In the genomic region with DNA sequence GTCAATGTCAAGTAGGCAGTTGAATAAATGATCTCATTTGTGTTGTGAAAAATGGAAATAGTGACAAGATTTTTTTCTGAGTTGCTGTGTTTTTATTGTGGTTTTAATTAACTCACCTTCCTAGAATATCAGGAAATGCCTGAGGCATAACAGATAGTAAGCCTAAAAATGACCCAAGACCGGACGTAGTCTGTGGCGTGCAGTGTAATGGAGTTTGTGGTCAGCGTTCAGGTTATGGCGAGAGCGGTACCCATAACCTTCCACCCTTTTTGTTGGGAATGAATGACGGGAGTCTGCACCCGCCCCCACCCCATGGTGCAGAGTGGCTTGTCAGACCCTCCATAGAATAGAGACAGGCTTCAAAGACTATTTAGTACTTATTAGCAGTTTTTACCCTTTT, we compare ENCODE assay signal across 2 cellular contexts.
TF ChIP-seq lines count a peak whose summit lies in the region.

No MANE protein-coding gene starts in this region.

TF ChIP-seq in SK-N-SH, 30 proteins besides CTCF, POLR2A, EP300 and RAD21 (continued from another document):
- TF ChIP-seq, protein P1, sequence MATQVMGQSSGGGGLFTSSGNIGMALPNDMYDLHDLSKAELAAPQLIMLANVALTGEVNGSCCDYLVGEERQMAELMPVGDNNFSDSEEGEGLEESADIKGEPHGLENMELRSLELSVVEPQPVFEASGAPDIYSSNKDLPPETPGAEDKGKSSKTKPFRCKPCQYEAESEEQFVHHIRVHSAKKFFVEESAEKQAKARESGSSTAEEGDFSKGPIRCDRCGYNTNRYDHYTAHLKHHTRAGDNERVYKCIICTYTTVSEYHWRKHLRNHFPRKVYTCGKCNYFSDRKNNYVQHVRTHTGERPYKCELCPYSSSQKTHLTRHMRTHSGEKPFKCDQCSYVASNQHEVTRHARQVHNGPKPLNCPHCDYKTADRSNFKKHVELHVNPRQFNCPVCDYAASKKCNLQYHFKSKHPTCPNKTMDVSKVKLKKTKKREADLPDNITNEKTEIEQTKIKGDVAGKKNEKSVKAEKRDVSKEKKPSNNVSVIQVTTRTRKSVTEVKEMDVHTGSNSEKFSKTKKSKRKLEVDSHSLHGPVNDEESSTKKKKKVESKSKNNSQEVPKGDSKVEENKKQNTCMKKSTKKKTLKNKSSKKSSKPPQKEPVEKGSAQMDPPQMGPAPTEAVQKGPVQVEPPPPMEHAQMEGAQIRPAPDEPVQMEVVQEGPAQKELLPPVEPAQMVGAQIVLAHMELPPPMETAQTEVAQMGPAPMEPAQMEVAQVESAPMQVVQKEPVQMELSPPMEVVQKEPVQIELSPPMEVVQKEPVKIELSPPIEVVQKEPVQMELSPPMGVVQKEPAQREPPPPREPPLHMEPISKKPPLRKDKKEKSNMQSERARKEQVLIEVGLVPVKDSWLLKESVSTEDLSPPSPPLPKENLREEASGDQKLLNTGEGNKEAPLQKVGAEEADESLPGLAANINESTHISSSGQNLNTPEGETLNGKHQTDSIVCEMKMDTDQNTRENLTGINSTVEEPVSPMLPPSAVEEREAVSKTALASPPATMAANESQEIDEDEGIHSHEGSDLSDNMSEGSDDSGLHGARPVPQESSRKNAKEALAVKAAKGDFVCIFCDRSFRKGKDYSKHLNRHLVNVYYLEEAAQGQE (IDR thresholded peaks at IDR 0.05; ENCODE audit: low read depth, low read length) = no peak
- TF ChIP-seq RFX5 (IDR thresholded peaks at IDR 0.05; ENCODE audit: low read length) = no peak
- TF ChIP-seq SMC3 (IDR thresholded peaks at IDR 0.05; ENCODE audit: low read depth, low read length) = no peak
- TF ChIP-seq EZH2phosphoT487 (IDR thresholded peaks at IDR 0.05; ENCODE audit: borderline replicate concordance, low read depth) = no peak
- no peak for TF ChIP-seq JUND (IDR thresholded peaks at IDR 0.05)
- TF ChIP-seq, protein P2, sequence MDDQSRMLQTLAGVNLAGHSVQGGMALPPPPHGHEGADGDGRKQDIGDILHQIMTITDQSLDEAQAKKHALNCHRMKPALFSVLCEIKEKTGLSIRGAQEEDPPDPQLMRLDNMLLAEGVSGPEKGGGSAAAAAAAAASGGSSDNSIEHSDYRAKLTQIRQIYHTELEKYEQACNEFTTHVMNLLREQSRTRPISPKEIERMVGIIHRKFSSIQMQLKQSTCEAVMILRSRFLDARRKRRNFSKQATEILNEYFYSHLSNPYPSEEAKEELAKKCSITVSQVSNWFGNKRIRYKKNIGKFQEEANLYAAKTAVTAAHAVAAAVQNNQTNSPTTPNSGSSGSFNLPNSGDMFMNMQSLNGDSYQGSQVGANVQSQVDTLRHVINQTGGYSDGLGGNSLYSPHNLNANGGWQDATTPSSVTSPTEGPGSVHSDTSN (IDR thresholded peaks at IDR 0.05) = no peak
- no peak for TF ChIP-seq SIN3A (IDR thresholded peaks at IDR 0.05; ENCODE audit: borderline replicate concordance, low read depth, low read length)
- no peak for TF ChIP-seq FOXJ3 (CRISPR knock-in tag; IDR thresholded peaks at IDR 0.05)
- no peak for TF ChIP-seq TCF12 (IDR thresholded peaks at IDR 0.05)
- TF ChIP-seq NFIC (IDR thresholded peaks at IDR 0.05; ENCODE audit: borderline replicate concordance) = no peak

TF ChIP-seq in SK-N-SH treated with all-trans-retinoic acid at 6 μM for 48 hours, 23 proteins besides CTCF, POLR2A, EP300 and RAD21 (continued from another document):
- TF ChIP-seq, protein P3, sequence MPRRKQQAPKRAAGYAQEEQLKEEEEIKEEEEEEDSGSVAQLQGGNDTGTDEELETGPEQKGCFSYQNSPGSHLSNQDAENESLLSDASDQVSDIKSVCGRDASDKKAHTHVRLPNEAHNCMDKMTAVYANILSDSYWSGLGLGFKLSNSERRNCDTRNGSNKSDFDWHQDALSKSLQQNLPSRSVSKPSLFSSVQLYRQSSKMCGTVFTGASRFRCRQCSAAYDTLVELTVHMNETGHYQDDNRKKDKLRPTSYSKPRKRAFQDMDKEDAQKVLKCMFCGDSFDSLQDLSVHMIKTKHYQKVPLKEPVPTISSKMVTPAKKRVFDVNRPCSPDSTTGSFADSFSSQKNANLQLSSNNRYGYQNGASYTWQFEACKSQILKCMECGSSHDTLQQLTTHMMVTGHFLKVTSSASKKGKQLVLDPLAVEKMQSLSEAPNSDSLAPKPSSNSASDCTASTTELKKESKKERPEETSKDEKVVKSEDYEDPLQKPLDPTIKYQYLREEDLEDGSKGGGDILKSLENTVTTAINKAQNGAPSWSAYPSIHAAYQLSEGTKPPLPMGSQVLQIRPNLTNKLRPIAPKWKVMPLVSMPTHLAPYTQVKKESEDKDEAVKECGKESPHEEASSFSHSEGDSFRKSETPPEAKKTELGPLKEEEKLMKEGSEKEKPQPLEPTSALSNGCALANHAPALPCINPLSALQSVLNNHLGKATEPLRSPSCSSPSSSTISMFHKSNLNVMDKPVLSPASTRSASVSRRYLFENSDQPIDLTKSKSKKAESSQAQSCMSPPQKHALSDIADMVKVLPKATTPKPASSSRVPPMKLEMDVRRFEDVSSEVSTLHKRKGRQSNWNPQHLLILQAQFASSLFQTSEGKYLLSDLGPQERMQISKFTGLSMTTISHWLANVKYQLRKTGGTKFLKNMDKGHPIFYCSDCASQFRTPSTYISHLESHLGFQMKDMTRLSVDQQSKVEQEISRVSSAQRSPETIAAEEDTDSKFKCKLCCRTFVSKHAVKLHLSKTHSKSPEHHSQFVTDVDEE (CRISPR knock-in tag; IDR thresholded peaks at IDR 0.05) = no peak
- TF ChIP-seq TOX (CRISPR knock-in tag; IDR thresholded peaks at IDR 0.05; ENCODE audit: borderline replicate concordance) (no peak), ZNF565 (CRISPR knock-in tag; conservative IDR thresholded peaks at IDR 0.05; ENCODE audit: low read depth) (no peak), CSDC2 (CRISPR knock-in tag; IDR thresholded peaks at IDR 0.05) (no peak), ZC3H10 (CRISPR knock-in tag; IDR thresholded peaks at IDR 0.05) (no peak), GLIS3 (CRISPR knock-in tag; IDR thresholded peaks at IDR 0.05) (no peak), ZNF70 (CRISPR knock-in tag; IDR thresholded peaks at IDR 0.05) (no peak), OSR1 (CRISPR knock-in tag; IDR thresholded peaks at IDR 0.05) (no peak), ZNF8 (CRISPR knock-in tag; IDR thresholded peaks at IDR 0.05) (no peak), BACH2 (CRISPR knock-in tag; IDR thresholded peaks at IDR 0.05; ENCODE audit: borderline replicate concordance) (no peak), TCF4 (CRISPR knock-in tag; IDR thresholded peaks at IDR 0.05; ENCODE audit: borderline replicate concordance) (no peak)
- TF ChIP-seq, protein P4, sequence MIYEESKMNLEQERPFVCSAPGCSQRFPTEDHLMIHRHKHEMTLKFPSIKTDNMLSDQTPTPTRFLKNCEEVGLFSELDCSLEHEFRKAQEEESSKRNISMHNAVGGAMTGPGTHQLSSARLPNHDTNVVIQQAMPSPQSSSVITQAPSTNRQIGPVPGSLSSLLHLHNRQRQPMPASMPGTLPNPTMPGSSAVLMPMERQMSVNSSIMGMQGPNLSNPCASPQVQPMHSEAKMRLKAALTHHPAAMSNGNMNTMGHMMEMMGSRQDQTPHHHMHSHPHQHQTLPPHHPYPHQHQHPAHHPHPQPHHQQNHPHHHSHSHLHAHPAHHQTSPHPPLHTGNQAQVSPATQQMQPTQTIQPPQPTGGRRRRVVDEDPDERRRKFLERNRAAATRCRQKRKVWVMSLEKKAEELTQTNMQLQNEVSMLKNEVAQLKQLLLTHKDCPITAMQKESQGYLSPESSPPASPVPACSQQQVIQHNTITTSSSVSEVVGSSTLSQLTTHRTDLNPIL (CRISPR knock-in tag; IDR thresholded peaks at IDR 0.05; ENCODE audit: low read depth) = no peak
- TF ChIP-seq, protein P5, sequence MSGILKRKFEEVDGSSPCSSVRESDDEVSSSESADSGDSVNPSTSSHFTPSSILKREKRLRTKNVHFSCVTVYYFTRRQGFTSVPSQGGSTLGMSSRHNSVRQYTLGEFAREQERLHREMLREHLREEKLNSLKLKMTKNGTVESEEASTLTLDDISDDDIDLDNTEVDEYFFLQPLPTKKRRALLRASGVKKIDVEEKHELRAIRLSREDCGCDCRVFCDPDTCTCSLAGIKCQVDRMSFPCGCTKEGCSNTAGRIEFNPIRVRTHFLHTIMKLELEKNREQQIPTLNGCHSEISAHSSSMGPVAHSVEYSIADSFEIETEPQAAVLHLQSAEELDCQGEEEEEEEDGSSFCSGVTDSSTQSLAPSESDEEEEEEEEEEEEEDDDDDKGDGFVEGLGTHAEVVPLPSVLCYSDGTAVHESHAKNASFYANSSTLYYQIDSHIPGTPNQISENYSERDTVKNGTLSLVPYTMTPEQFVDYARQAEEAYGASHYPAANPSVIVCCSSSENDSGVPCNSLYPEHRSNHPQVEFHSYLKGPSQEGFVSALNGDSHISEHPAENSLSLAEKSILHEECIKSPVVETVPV (CRISPR knock-in tag; IDR thresholded peaks at IDR 0.05) = no peak
- TF ChIP-seq, protein P6, sequence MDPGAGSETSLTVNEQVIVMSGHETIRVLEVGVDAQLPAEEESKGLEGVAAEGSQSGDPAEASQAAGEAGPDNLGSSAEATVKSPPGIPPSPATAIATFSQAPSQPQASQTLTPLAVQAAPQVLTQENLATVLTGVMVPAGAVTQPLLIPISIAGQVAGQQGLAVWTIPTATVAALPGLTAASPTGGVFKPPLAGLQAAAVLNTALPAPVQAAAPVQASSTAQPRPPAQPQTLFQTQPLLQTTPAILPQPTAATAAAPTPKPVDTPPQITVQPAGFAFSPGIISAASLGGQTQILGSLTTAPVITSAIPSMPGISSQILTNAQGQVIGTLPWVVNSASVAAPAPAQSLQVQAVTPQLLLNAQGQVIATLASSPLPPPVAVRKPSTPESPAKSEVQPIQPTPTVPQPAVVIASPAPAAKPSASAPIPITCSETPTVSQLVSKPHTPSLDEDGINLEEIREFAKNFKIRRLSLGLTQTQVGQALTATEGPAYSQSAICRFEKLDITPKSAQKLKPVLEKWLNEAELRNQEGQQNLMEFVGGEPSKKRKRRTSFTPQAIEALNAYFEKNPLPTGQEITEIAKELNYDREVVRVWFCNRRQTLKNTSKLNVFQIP (CRISPR knock-in tag; IDR thresholded peaks at IDR 0.05; ENCODE audit: borderline replicate concordance, low read depth) = no peak
- TF ChIP-seq, protein P7, sequence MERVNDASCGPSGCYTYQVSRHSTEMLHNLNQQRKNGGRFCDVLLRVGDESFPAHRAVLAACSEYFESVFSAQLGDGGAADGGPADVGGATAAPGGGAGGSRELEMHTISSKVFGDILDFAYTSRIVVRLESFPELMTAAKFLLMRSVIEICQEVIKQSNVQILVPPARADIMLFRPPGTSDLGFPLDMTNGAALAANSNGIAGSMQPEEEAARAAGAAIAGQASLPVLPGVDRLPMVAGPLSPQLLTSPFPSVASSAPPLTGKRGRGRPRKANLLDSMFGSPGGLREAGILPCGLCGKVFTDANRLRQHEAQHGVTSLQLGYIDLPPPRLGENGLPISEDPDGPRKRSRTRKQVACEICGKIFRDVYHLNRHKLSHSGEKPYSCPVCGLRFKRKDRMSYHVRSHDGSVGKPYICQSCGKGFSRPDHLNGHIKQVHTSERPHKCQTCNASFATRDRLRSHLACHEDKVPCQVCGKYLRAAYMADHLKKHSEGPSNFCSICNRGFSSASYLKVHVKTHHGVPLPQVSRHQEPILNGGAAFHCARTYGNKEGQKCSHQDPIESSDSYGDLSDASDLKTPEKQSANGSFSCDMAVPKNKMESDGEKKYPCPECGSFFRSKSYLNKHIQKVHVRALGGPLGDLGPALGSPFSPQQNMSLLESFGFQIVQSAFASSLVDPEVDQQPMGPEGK (CRISPR knock-in tag; IDR thresholded peaks at IDR 0.05; ENCODE audit: borderline replicate concordance) = no peak
TF ChIP-seq in SK-N-SH treated with all-trans-retinoic acid at 6 μM for 48 hours: peak in this region for 0.
